ENCODE assay signal across 16 cellular contexts in the genomic region with DNA sequence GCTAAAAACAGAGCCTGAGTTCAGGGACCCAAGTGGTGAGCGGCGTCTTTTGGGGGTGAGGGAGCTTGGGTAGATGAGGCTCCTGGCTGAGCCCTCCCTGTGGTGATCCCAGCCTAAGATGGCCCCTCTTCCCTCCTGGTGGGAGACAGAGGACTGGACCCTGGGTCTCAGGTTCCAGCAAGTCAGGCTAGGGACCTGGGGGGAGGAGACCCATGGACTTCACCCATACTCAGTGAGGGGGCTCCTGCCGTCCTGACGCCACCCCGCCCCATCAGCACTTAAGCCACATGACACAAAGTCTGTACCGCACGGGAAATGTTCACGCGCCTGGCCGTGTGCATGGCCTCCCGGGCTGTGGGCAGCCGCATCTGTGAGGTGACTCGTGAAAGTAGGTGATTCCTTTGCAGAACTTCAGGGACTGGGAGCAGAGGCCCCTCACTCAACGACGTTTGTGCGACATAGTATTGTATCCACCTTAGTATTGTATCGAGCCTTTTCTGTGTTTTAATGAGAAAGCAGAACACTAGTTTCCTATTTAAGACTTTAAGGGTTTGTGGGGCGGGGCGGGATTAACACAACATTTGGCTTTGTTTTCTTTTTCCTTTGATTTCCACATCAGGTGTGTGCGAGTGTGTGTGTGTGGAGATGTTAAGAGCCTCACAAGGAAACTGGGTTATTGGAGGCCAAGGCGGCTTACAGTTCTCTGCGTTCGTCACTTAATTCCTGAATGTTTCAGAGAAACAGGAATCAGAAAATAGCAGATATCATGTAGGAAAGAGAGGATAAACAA. TPM values are rescaled to one million over a fixed set of nuclear protein-coding genes. Genes with fewer than 3 reads are reported as not detected.
DNase-seq lines count a peak whose midpoint lies in the region; ATAC-seq and TF ChIP-seq lines count a peak whose summit lies in the region.
"Had no signal": no experiment of that assay in that cellular context is flagged by ENCODE, and none has a peak within 500 bp of the region (broad histone marks: within the 10 kb centered on the region; RNA-seq: fewer than 3 reads in every experiment).

No MANE protein-coding gene starts in this region.

- H3K18ac ChIP-seq in mesendoderm (ENCODE audit: low read length): no peak overlapping the region

- 93% methylated on average over 18 to 23 of the region's 23 CpGs for WGBS in body of pancreas, 2 donors
- WGBS in thyroid gland, 2 donors: 53% methylated on average over 20 to 23 of the region's 23 CpGs
- no CpG with 5 or more reads among the region's 23 CpGs for WGBS in mesendoderm (ENCODE audit: extremely low coverage, insufficient coverage, low lambda C conversion rate)

- no peak overlapping the region for H3K4me2 ChIP-seq in mesendoderm (ENCODE audit: low read length)
- H3K4me2 ChIP-seq: SK-N-SH had no signal

- H3K9me3 Mint-ChIP-seq in activated T-cell treated with anti-CD3 and anti-CD28 coated beads, Interleukin-2, amount 50 U/mL, for 24 hours: no peaks in the 10 kb centered on the region
- H3K9me3 Mint-ChIP-seq: activated naive CD4-positive, alpha-beta T cell treated with anti-CD3 and anti-CD28 coated beads, Interleukin-2, amount 50 U/mL, for 72 hours; effector memory CD8-positive, alpha-beta T cell had no signal

- no peak overlapping the region for H2AK5ac ChIP-seq in mesendoderm (ENCODE audit: low read length)

- H3K9me3 ChIP-seq in body of pancreas (no peaks in the 10 kb centered on the region), thyroid gland (no peaks in the 10 kb centered on the region)
- H3K9me3 ChIP-seq: SK-N-SH, transverse colon had no signal

- H3K9ac ChIP-seq in mesendoderm (ENCODE audit: low read length): no peak overlapping the region
- H3K9ac ChIP-seq: SK-N-SH had no signal

- H3K23ac ChIP-seq in mesendoderm (ENCODE audit: low read length): no peak overlapping the region

- no peak for TF ChIP-seq POLR2A in body of pancreas (IDR thresholded peaks at IDR 0.05)
- TF ChIP-seq POLR2A in thyroid gland (IDR thresholded peaks at IDR 0.05): no peak

- no peak overlapping the region for H3K27ac Mint-ChIP-seq in activated T-cell treated with anti-CD3 and anti-CD28 coated beads, Interleukin-2, amount 50 U/mL, for 24 hours
- H3K27ac Mint-ChIP-seq: activated naive CD4-positive, alpha-beta T cell treated with anti-CD3 and anti-CD28 coated beads, Interleukin-2, amount 50 U/mL, for 72 hours; effector memory CD8-positive, alpha-beta T cell had no signal

- H3K4me3 ChIP-seq in body of pancreas (no peak overlapping the region), thyroid gland (replicated peaks in 1 of 3) (no peak overlapping the region), mesendoderm (ENCODE audit: low read length) (no peak overlapping the region)
- H3K4me3 ChIP-seq: lung, transverse colon had no signal

- peaks cover 2% of the 10 kb centered on the region for H3K79me2 ChIP-seq in mesendoderm (ENCODE audit: control insufficient read depth, insufficient read depth, low read length)

- no peak overlapping the region for H4K5ac ChIP-seq in mesendoderm (ENCODE audit: low read length)

- H2BK5ac ChIP-seq in mesendoderm (ENCODE audit: low read length): no peak overlapping the region

- H3K79me1 ChIP-seq in mesendoderm (ENCODE audit: low read length): peaks cover 19% of the 10 kb centered on the region

- H3K27me3 Mint-ChIP-seq in activated T-cell treated with anti-CD3 and anti-CD28 coated beads, Interleukin-2, amount 50 U/mL, for 24 hours: no peaks in the 10 kb centered on the region
- H3K27me3 Mint-ChIP-seq: effector memory CD8-positive, alpha-beta T cell had no signal

- no peak overlapping the region for H2BK15ac ChIP-seq in mesendoderm (replicated peaks; ENCODE audit: low read depth)

- no peak overlapping the region for H3K4ac ChIP-seq in mesendoderm (ENCODE audit: low read depth, low read length)

- H3K36me3 ChIP-seq in body of pancreas (replicated peaks in 1 of 2; ENCODE audit: insufficient read depth in 1 of 2, low read depth in 2 of 2) (peaks cover 0 to 10% of the 10 kb centered on the region in 2 donors), thyroid gland (peaks cover 11 to 20% of the 10 kb centered on the region in 2 donors), mesendoderm (ENCODE audit: control insufficient read depth, insufficient read depth, low read length) (peaks cover 10% of the 10 kb centered on the region)

- no peak for TF ChIP-seq CTCF in body of pancreas (IDR thresholded peaks at IDR 0.05)
- TF ChIP-seq CTCF in thyroid gland (IDR thresholded peaks at IDR 0.05): no peak

- no peak overlapping the region for H3K4me3 Mint-ChIP-seq in activated T-cell treated with anti-CD3 and anti-CD28 coated beads, Interleukin-2, amount 50 U/mL, for 24 hours
- H3K4me3 Mint-ChIP-seq: effector memory CD8-positive, alpha-beta T cell had no signal

- peak; percentile 14 for DNase-seq in activated T-cell treated with anti-CD3 and anti-CD28 coated beads, Interleukin-2, amount 50 U/mL, for 24 hours
- DNase-seq in activated T-cell treated with anti-CD3 and anti-CD28 coated beads for 4 hours: no peak
- peak in 3 of 4 donors; percentile 1 to 10 (median 4) for DNase-seq in body of pancreas
- DNase-seq in mucosa of gallbladder (ENCODE audit: low spot score): peak; percentile 9
- DNase-seq in thyroid gland: peak; percentile 76 to 77
- DNase-seq in mesendoderm: no peak
- no peak for DNase-seq in SW 1271 (lab: John Stamatoyannopoulos, UW)
- DNase-seq: effector memory CD8-positive, alpha-beta T cell; NCI-H2081 treated with DMSO at 0.1 percent for 48 hours; NCI-H69; stimulated activated CD4-positive, alpha-beta T cell treated with anti-CD3 and anti-CD28 coated beads, Interleukin-4, amount 100 ng/mL, for 4 hours; transverse colon had no signal

- peaks cover 41% of the 10 kb centered on the region for H3K36me3 Mint-ChIP-seq in activated T-cell treated with anti-CD3 and anti-CD28 coated beads, Interleukin-2, amount 50 U/mL, for 24 hours (ENCODE audit: low read depth)
- H3K36me3 Mint-ChIP-seq: activated naive CD4-positive, alpha-beta T cell treated with anti-CD3 and anti-CD28 coated beads, Interleukin-2, amount 50 U/mL, for 72 hours had no signal

- ATAC-seq in body of pancreas (no peak), HG03095 (IDR thresholded peaks at IDR 0.05; ENCODE audit: unreplicated experiment) (no peak)
- ATAC-seq: activated naive CD4-positive, alpha-beta T cell treated with anti-CD3 and anti-CD28 coated beads, Interleukin-2, amount 50 U/mL, for 72 hours; effector memory CD8-positive, alpha-beta T cell had no signal

- no peak overlapping the region for H2BK120ac ChIP-seq in mesendoderm (ENCODE audit: low read depth, low read length)

- H3K27ac ChIP-seq in body of pancreas: no peak overlapping the region
- H3K27ac ChIP-seq in thyroid gland: peak overlapping the region; percentile 7 to 48 (median 39)
- no peak overlapping the region for H3K27ac ChIP-seq in mesendoderm (ENCODE audit: low read depth, low read length)
- H3K27ac ChIP-seq: transverse colon had no signal

- H4K8ac ChIP-seq in mesendoderm (ENCODE audit: low read depth, low read length): no peak overlapping the region

- H3K4me1 Mint-ChIP-seq in activated T-cell treated with anti-CD3 and anti-CD28 coated beads, Interleukin-2, amount 50 U/mL, for 24 hours (ENCODE audit: low read depth): no peaks in the 10 kb centered on the region

- H3K4me1 ChIP-seq in body of pancreas (peaks cover 30% of the 10 kb centered on the region), thyroid gland (peaks cover 20 to 25% of the 10 kb centered on the region in 2 donors), mesendoderm (ENCODE audit: control insufficient read depth, low read depth, low read length) (no peaks in the 10 kb centered on the region)
- H3K4me1 ChIP-seq: transverse colon had no signal

- no peak overlapping the region for H3K56ac ChIP-seq in mesendoderm (ENCODE audit: low read length)

- H3K27me3 ChIP-seq in body of pancreas (no peaks in the 10 kb centered on the region), thyroid gland (no peaks in the 10 kb centered on the region), mesendoderm (ENCODE audit: insufficient read depth, low read length, poor library complexity) (no peaks in the 10 kb centered on the region)
- H3K27me3 ChIP-seq: transverse colon had no signal

- intact Hi-C loops in body of pancreas (cut with DNase I) (no loop called here), thyroid gland (cut with DNase I) (no loop called here)

RNA-seq across cellular contexts. Expression of a gene that starts 18.4 kb away (rescaled TPM):
- total RNA-seq in body of pancreas (under 1 TPM in 1 of 2 donors, not detected in 1; 0.33 TPM), mucosa of gallbladder (2.8 TPM), thyroid gland (1 to 10 TPM in 1 of 4 donors, under 1 TPM in 3; 0.20 to 3.9 (median 0.91) TPM)
- 0.60 TPM for polyA plus RNA-seq in mesendoderm (2013, experiment 1 of 2)
- 0.71 TPM for polyA plus RNA-seq in mesendoderm (2013, experiment 2 of 2)

RNA-seq across cellular contexts. Expression of a gene that starts 31.7 kb away (rescaled TPM):
- total RNA-seq in body of pancreas (1 to 10 TPM; 2.9 to 4.0 TPM), mucosa of gallbladder (4.5 TPM), thyroid gland (1 to 10 TPM; 4.7 to 7.7 (median 6.5) TPM)
- polyA plus RNA-seq in mesendoderm (2013, experiment 1 of 2): 13.4 TPM
- 13.5 TPM for polyA plus RNA-seq in mesendoderm (2013, experiment 2 of 2)

Comparison
In these comparisons a context has a peak if more than half of its experiments do, and no peak if none do; other contexts are left out.
1. DNase-seq: peak in activated T-cell treated with anti-CD3 and anti-CD28 coated beads, Interleukin-2, amount 50 U/mL, for 24 hours (single experiment), body of pancreas (3 of 4), mucosa of gallbladder (single experiment) and thyroid gland (2 of 2); none in activated T-cell treated with anti-CD3 and anti-CD28 coated beads for 4 hours (single experiment), mesendoderm (single experiment) and SW 1271 (0 of 2).
2. H3K27ac ChIP-seq: peak in thyroid gland (3 of 3); none in body of pancreas (0 of 4) and mesendoderm (single experiment).